In genomic region chr1:181033128-181033798, GRCh38 we compare ENCODE assay signal across 1 cellular context.
TF ChIP-seq lines count a peak whose summit lies in the region.

No MANE protein-coding gene starts in this region.

TF ChIP-seq in K562, 482 proteins besides CTCF, POLR2A, EP300 and RAD21 (continued from another document and continues in another):
- TF ChIP-seq NFIX (CRISPR knock-in tag; IDR thresholded peaks at IDR 0.05; ENCODE audit: low read depth): no peak
- TF ChIP-seq CHD7 (IDR thresholded peaks at IDR 0.05; ENCODE audit: low read depth, low read length): no peak
- TF ChIP-seq KLF6 (CRISPR knock-in tag; IDR thresholded peaks at IDR 0.05; ENCODE audit: borderline replicate concordance): 0 out of 2 replicates have a peak, but pooled peaks have one; percentile 59
- peak; percentile 58; the same call in 1 of the 2 replicates for TF ChIP-seq ZNF24 (IDR thresholded peaks at IDR 0.05)
- no peak; the same call in 1 of the 2 replicates for TF ChIP-seq GMEB1 (CRISPR knock-in tag; IDR thresholded peaks at IDR 0.05)
- TF ChIP-seq RB1 (IDR thresholded peaks at IDR 0.05; ENCODE audit: low read depth): no peak
- no peak; the same call in 1 of the 2 replicates for TF ChIP-seq LCOR (CRISPR knock-in tag; IDR thresholded peaks at IDR 0.05)
- TF ChIP-seq ZNF384 (IDR thresholded peaks at IDR 0.05; ENCODE audit: low read depth, low read length): peak; percentile 13; the same call in 1 of the 2 replicates
- TF ChIP-seq XRCC5 (IDR thresholded peaks at IDR 0.05; ENCODE audit: low read depth, low read length): 0 out of 2 replicates have a peak, but pooled peaks have one; percentile 21
- peak; percentile 21 for TF ChIP-seq SMAD1 (IDR thresholded peaks at IDR 0.05; ENCODE audit: low read depth, low read length, partially characterized antibody)
- TF ChIP-seq TCFL5 (CRISPR knock-in tag; conservative IDR thresholded peaks at IDR 0.05): 0 out of 2 replicates have a peak, but pooled peaks have one; percentile 2
- no peak for TF ChIP-seq CREBBP (IDR thresholded peaks at IDR 0.05; ENCODE audit: low read depth, low read length)
- TF ChIP-seq CXXC5 (CRISPR knock-in tag; IDR thresholded peaks at IDR 0.05): 0 out of 2 replicates have a peak, but pooled peaks have one; percentile 58
- peak in 1 of 2 experiments; percentile 38; a peak in 1 of 3 replicates for TF ChIP-seq CBX3 (IDR thresholded peaks at IDR 0.05; ENCODE audit: borderline replicate concordance in 1 of 2, low read length in 2 of 2)
- peak; percentile 60 to 64 for TF ChIP-seq E2F6 (IDR thresholded peaks at IDR 0.05; ENCODE audit: borderline replicate concordance in 1 of 2, extremely low read depth in 1 of 2, insufficient read depth in 1 of 2, insufficient read length in 1 of 2, low read depth in 1 of 2, low read length in 1 of 2, poor library complexity in 1 of 2, severe bottlenecking in 1 of 2)
- no peak for TF ChIP-seq RBM14 (IDR thresholded peaks at IDR 0.05; ENCODE audit: borderline replicate concordance, insufficient read depth, low read depth, low read length)
- TF ChIP-seq THAP12 (CRISPR knock-in tag; IDR thresholded peaks at IDR 0.05): no peak
- TF ChIP-seq ZEB2 (IDR thresholded peaks at IDR 0.05): no peak
- TF ChIP-seq, protein P1, sequence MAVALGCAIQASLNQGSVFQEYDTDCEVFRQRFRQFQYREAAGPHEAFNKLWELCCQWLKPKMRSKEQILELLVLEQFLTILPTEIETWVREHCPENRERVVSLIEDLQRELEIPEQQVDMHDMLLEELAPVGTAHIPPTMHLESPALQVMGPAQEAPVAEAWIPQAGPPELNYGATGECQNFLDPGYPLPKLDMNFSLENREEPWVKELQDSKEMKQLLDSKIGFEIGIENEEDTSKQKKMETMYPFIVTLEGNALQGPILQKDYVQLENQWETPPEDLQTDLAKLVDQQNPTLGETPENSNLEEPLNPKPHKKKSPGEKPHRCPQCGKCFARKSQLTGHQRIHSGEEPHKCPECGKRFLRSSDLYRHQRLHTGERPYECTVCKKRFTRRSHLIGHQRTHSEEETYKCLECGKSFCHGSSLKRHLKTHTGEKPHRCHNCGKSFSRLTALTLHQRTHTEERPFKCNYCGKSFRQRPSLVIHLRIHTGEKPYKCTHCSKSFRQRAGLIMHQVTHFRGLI (CRISPR knock-in tag; IDR thresholded peaks at IDR 0.05): peak; percentile 83
- peak; percentile 95 for TF ChIP-seq ZNF766 (CRISPR knock-in tag; conservative IDR thresholded peaks at IDR 0.05)
- peak; percentile 93 for TF ChIP-seq EHMT2 (IDR thresholded peaks at IDR 0.05)
- no peak for TF ChIP-seq FOXJ3 (CRISPR knock-in tag; IDR thresholded peaks at IDR 0.05)
- TF ChIP-seq BMI1 (IDR thresholded peaks at IDR 0.05; ENCODE audit: low read length): no peak
- TF ChIP-seq ZNF274 (IDR thresholded peaks at IDR 0.05; ENCODE audit: borderline replicate concordance, low read depth, low read length): no peak
- TF ChIP-seq CEBPG (CRISPR knock-in tag; IDR thresholded peaks at IDR 0.05): no peak
- peak; percentile 30 to 69; a peak in 2 of 4 replicates for TF ChIP-seq CEBPG (tag; conservative IDR thresholded peaks at IDR 0.05 in 1 of 2, IDR thresholded peaks at IDR 0.05 in 1 of 2)
- 0 out of 2 replicates have a peak, but pooled peaks have one; percentile 7 for TF ChIP-seq IFI16 (CRISPR knock-in tag; IDR thresholded peaks at IDR 0.05)
- peak; percentile 80 for TF ChIP-seq BRD4 (IDR thresholded peaks at IDR 0.05)
- TF ChIP-seq, protein P2, sequence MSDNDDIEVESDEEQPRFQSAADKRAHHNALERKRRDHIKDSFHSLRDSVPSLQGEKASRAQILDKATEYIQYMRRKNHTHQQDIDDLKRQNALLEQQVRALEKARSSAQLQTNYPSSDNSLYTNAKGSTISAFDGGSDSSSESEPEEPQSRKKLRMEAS (CRISPR knock-in tag; IDR thresholded peaks at IDR 0.05): peak; percentile 72
- TF ChIP-seq TAF9B (IDR thresholded peaks at IDR 0.05; ENCODE audit: partially characterized antibody): no peak
- TF ChIP-seq ZNF79 (CRISPR knock-in tag; IDR thresholded peaks at IDR 0.05; ENCODE audit: low read depth): peak; percentile 43
- TF ChIP-seq ZNF445 (CRISPR knock-in tag; IDR thresholded peaks at IDR 0.05; ENCODE audit: low read depth): 0 out of 2 replicates have a peak, but pooled peaks have one; percentile 57
- TF ChIP-seq NR4A1 (CRISPR knock-in tag; IDR thresholded peaks at IDR 0.05): no peak
- TF ChIP-seq NR4A1 (tag; IDR thresholded peaks at IDR 0.05): peak; percentile 88
- TF ChIP-seq NFE2 (IDR thresholded peaks at IDR 0.05; ENCODE audit: low read depth): no peak
- 0 out of 4 replicates have a peak, but pooled peaks of 1 of the 2 experiments have one; percentile 26 for TF ChIP-seq ARNT (IDR thresholded peaks at IDR 0.05)
- TF ChIP-seq ZNF589 (CRISPR knock-in tag; IDR thresholded peaks at IDR 0.05; ENCODE audit: low read depth): peak; percentile 94
- peak; percentile 32; the same call in 1 of the 2 replicates for TF ChIP-seq ZNF197 (CRISPR knock-in tag; IDR thresholded peaks at IDR 0.05; ENCODE audit: low read depth)
- no peak for TF ChIP-seq ZNF655 (CRISPR knock-in tag; IDR thresholded peaks at IDR 0.05)
- TF ChIP-seq, protein P3, sequence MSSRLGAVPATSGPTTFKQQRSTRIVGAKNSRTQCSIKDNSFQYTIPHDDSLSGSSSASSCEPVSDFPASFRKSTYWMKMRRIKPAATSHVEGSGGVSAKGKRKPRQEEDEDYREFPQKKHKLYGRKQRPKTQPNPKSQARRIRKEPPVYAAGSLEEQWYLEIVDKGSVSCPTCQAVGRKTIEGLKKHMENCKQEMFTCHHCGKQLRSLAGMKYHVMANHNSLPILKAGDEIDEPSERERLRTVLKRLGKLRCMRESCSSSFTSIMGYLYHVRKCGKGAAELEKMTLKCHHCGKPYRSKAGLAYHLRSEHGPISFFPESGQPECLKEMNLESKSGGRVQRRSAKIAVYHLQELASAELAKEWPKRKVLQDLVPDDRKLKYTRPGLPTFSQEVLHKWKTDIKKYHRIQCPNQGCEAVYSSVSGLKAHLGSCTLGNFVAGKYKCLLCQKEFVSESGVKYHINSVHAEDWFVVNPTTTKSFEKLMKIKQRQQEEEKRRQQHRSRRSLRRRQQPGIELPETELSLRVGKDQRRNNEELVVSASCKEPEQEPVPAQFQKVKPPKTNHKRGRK (tag; IDR thresholded peaks at IDR 0.05): no peak
- 0 out of 2 replicates have a peak, but pooled peaks have one; percentile 55 for TF ChIP-seq RFX7 (CRISPR knock-in tag; IDR thresholded peaks at IDR 0.05)
- peak; percentile 58 for TF ChIP-seq PHF20 (IDR thresholded peaks at IDR 0.05; ENCODE audit: partially characterized antibody)
- TF ChIP-seq ILK (tag; IDR thresholded peaks at IDR 0.05; ENCODE audit: borderline replicate concordance, low read depth): 0 out of 2 replicates have a peak, but pooled peaks have one; percentile 3
